Comparison of ENCODE assay signal across 1 cellular context in genomic region chr2:207825033-207825957, GRCh38.
TF ChIP-seq lines count a peak whose summit lies in the region.

No MANE protein-coding gene starts in this region.

TF ChIP-seq in HepG2, 621 proteins besides CTCF, POLR2A, EP300 and RAD21 (continued from another document):
- no peak for TF ChIP-seq ZNF703 (CRISPR knock-in tag; IDR thresholded peaks at IDR 0.05; ENCODE audit: borderline replicate concordance)
- TF ChIP-seq ELK4 (CRISPR knock-in tag; IDR thresholded peaks at IDR 0.05; ENCODE audit: borderline replicate concordance) = no peak
- 0 out of 2 replicates have a peak, but pooled peaks have one; percentile 6 for TF ChIP-seq CCDC6 (CRISPR knock-in tag; IDR thresholded peaks at IDR 0.05)
- TF ChIP-seq MLXIP (CRISPR knock-in tag; IDR thresholded peaks at IDR 0.05; ENCODE audit: borderline replicate concordance) = no peak
- TF ChIP-seq ATM (IDR thresholded peaks at IDR 0.05; ENCODE audit: borderline replicate concordance) = no peak
- 0 out of 2 replicates have a peak, but pooled peaks have one; percentile 53 for TF ChIP-seq FOXO4 (CRISPR knock-in tag; conservative IDR thresholded peaks at IDR 0.05)
- no peak for TF ChIP-seq LCORL (IDR thresholded peaks at IDR 0.05)
- TF ChIP-seq LCORL (CRISPR knock-in tag; IDR thresholded peaks at IDR 0.05) = peak; percentile 51
- TF ChIP-seq TGIF2 (CRISPR knock-in tag; IDR thresholded peaks at IDR 0.05) = no peak
- TF ChIP-seq FOSL1 (CRISPR knock-in tag; IDR thresholded peaks at IDR 0.05; ENCODE audit: borderline replicate concordance) = no peak
- TF ChIP-seq HMGXB4 (CRISPR knock-in tag; IDR thresholded peaks at IDR 0.05; ENCODE audit: borderline replicate concordance in 1 of 2, low read depth in 1 of 2) = no peak
- TF ChIP-seq ZNF33B (CRISPR knock-in tag; IDR thresholded peaks at IDR 0.05) = no peak
- no peak for TF ChIP-seq MZF1 (CRISPR knock-in tag; IDR thresholded peaks at IDR 0.05; ENCODE audit: borderline replicate concordance)
- TF ChIP-seq SKI (IDR thresholded peaks at IDR 0.05; ENCODE audit: partially characterized antibody) = no peak
- no peak for TF ChIP-seq SUZ12 (IDR thresholded peaks at IDR 0.05; ENCODE audit: low read depth, low read length)
- 0 out of 2 replicates have a peak, but pooled peaks have one; percentile 11 for TF ChIP-seq SALL1 (CRISPR knock-in tag; IDR thresholded peaks at IDR 0.05)
- TF ChIP-seq DRAP1 (CRISPR knock-in tag; IDR thresholded peaks at IDR 0.05) = no peak
- TF ChIP-seq E2F2 (CRISPR knock-in tag; IDR thresholded peaks at IDR 0.05; ENCODE audit: borderline replicate concordance) = no peak
- no peak for TF ChIP-seq ZBTB25 (CRISPR knock-in tag; IDR thresholded peaks at IDR 0.05)
- TF ChIP-seq RNF219 (CRISPR knock-in tag; IDR thresholded peaks at IDR 0.05) = no peak
- no peak for TF ChIP-seq ZNF318 (CRISPR knock-in tag; IDR thresholded peaks at IDR 0.05)
- TF ChIP-seq ZBTB46 (CRISPR knock-in tag; IDR thresholded peaks at IDR 0.05; ENCODE audit: borderline replicate concordance) = no peak
- no peak for TF ChIP-seq BRD4 (CRISPR knock-in tag; IDR thresholded peaks at IDR 0.05)
- no peak for TF ChIP-seq ZNF503 (CRISPR knock-in tag; IDR thresholded peaks at IDR 0.05)
